ENCODE assay signal across 11 cellular contexts in the genomic region with DNA sequence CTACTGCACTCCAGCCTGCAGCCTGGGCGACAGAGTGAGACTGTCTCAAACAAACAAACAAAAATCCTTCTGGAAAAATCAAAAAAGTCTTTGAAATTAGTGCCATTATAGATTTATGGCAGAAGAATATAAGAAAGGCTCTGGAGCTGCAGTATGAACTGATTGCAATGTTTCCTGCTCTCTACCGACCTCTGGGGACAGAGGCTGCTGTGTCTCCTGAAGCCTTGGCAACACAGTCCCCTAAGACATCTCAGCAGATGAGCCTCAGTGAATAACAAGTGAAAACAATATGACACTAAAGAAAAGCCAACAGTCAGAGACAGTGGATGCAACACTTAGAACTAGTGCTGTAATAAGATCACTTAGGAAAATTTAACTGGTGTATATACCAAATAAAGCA.
A peak's percentile ranks its signal among the peaks of the same experiment; 100 is the strongest.
DNase-seq lines count a peak whose midpoint lies in the region; FAIRE-seq and TF ChIP-seq lines count a peak whose summit lies in the region.
"Had no signal": no experiment of that assay in that cellular context is flagged by ENCODE, and none has a peak within 500 bp of the region (broad histone marks: within the 10 kb centered on the region; RNA-seq: fewer than 3 reads in every experiment).

No MANE protein-coding gene starts in this region.

- no peaks in the 10 kb centered on the region for H3K36me3 ChIP-seq in bronchial epithelial cell (ENCODE audit: control insufficient read depth, insufficient read depth, low read length)
- no peaks in the 10 kb centered on the region for H3K36me3 ChIP-seq in neural progenitor cell
- H3K36me3 ChIP-seq: cardiac muscle cell, transverse colon had no signal

- no peaks in the 10 kb centered on the region for H3K79me2 ChIP-seq in neural progenitor cell (ENCODE audit: low read depth)

- H4K20me1 ChIP-seq in neural progenitor cell (ENCODE audit: low read depth): no peaks in the 10 kb centered on the region

- no peak overlapping the region for H3K27ac Mint-ChIP-seq in neural progenitor cell
- H3K27ac Mint-ChIP-seq in activated CD4-positive, alpha-beta T cell treated with anti-CD3 and anti-CD28 coated beads, Interleukin-2, amount 10 ng/mL, durations not matched to agents 7 days and 5 days: no peak overlapping the region

- no peak overlapping the region for H3K4me2 ChIP-seq in neural progenitor cell

- no peak overlapping the region for H3K4me3 Mint-ChIP-seq in neural progenitor cell
- H3K4me3 Mint-ChIP-seq in activated CD4-positive, alpha-beta T cell treated with anti-CD3 and anti-CD28 coated beads, Interleukin-2, amount 10 ng/mL, durations not matched to agents 7 days and 5 days: no peak overlapping the region

- TF ChIP-seq CTCF in bronchial epithelial cell (IDR thresholded peaks at IDR 0.05; ENCODE audit: insufficient read depth, low read length, severe bottlenecking): peak; percentile 50
- TF ChIP-seq CTCF in neural progenitor cell (IDR thresholded peaks at IDR 0.05): peak; percentile 49

- H3F3A ChIP-seq in neural progenitor cell (ENCODE audit: low read depth): no peaks in the 10 kb centered on the region

- FAIRE-seq in bronchial epithelial cell (lab: Jason Lieb, UNC): no peak

- no peaks in the 10 kb centered on the region for H3K9me3 Mint-ChIP-seq in neural progenitor cell
- H3K9me3 Mint-ChIP-seq in activated CD4-positive, alpha-beta T cell treated with anti-CD3 and anti-CD28 coated beads, Interleukin-2, amount 10 ng/mL, durations not matched to agents 7 days and 5 days: peaks cover 8% of the 10 kb centered on the region

- CTCF ChIA-PET in activated CD4-positive, alpha-beta T cell treated with anti-CD3 and anti-CD28 coated beads, Interleukin-2, amount 10 ng/mL, durations not matched to agents 7 days and 5 days (lab: Charles Lee): no interaction called here

- H3K27me3 Mint-ChIP-seq in neural progenitor cell (ENCODE audit: insufficient read depth, low read depth): peaks cover 3% of the 10 kb centered on the region
- no peaks in the 10 kb centered on the region for H3K27me3 Mint-ChIP-seq in activated CD4-positive, alpha-beta T cell treated with anti-CD3 and anti-CD28 coated beads, Interleukin-2, amount 10 ng/mL, durations not matched to agents 7 days and 5 days

- H3K4me3 ChIP-seq in bronchial epithelial cell (ENCODE audit: low read depth, low read length) (no peak overlapping the region), neural progenitor cell (peak overlapping the region; percentile 29)
- H3K4me3 ChIP-seq: cardiac muscle cell, transverse colon had no signal

- peak overlapping the region; percentile 87 for H2AFZ ChIP-seq in neural progenitor cell (replicated peaks)

- no peaks in the 10 kb centered on the region for H3K4me1 ChIP-seq in neural progenitor cell
- H3K4me1 ChIP-seq: transverse colon had no signal

- no peak overlapping the region for H3K27ac ChIP-seq in neural progenitor cell
- H3K27ac ChIP-seq: cardiac muscle cell, transverse colon had no signal

- H3K27me3 ChIP-seq in bronchial epithelial cell (ENCODE audit: control insufficient read depth, insufficient read depth, low read length): no peaks in the 10 kb centered on the region
- no peaks in the 10 kb centered on the region for H3K27me3 ChIP-seq in neural progenitor cell
- H3K27me3 ChIP-seq: cardiac muscle cell, transverse colon had no signal

- no peaks in the 10 kb centered on the region for H3K36me3 Mint-ChIP-seq in neural progenitor cell
- H3K36me3 Mint-ChIP-seq in activated CD4-positive, alpha-beta T cell treated with anti-CD3 and anti-CD28 coated beads, Interleukin-2, amount 10 ng/mL, durations not matched to agents 7 days and 5 days (ENCODE audit: low read depth): no peaks in the 10 kb centered on the region

- H3K4me1 Mint-ChIP-seq in neural progenitor cell: peaks cover 3% of the 10 kb centered on the region
- no peaks in the 10 kb centered on the region for H3K4me1 Mint-ChIP-seq in activated CD4-positive, alpha-beta T cell treated with anti-CD3 and anti-CD28 coated beads, Interleukin-2, amount 10 ng/mL, durations not matched to agents 7 days and 5 days

- POLR2A ChIA-PET in activated CD4-positive, alpha-beta T cell treated with anti-CD3 and anti-CD28 coated beads, Interleukin-2, amount 10 ng/mL, durations not matched to agents 7 days and 5 days (lab: Charles Lee): no interaction called here

- DNase-seq in NCI-H1694 treated with DMSO at 0.1 percent for 48 hours (lab: John Stamatoyannopoulos, UW) (peak; percentile 8), NCI-H1694 (lab: John Stamatoyannopoulos, UW) (no peak), LoVo (ENCODE audit: low spot score) (peak; percentile 9), bronchial epithelial cell (ENCODE audit: low read depth) (peak; percentile 22), neural progenitor cell (ENCODE audit: low spot score) (peak; percentile 54), NCI-H1930 (lab: John Stamatoyannopoulos, UW) (no peak), germinal center (ENCODE audit: low spot score) (no peak)
- DNase-seq in activated CD4-positive, alpha-beta T cell treated with anti-CD3 and anti-CD28 coated beads, Interleukin-2, amount 10 ng/mL, durations not matched to agents 7 days and 5 days: no peak
- DNase-seq: NCI-H187 treated with DMSO at 0.1 percent for 48 hours, transverse colon had no signal

- no peak overlapping the region for H3K9ac ChIP-seq in neural progenitor cell

- no peaks in the 10 kb centered on the region for H3K9me3 ChIP-seq in neural progenitor cell (ENCODE audit: low read depth)
- H3K9me3 ChIP-seq: transverse colon had no signal

Comparison
In these comparisons a context has a peak if more than half of its experiments do, and no peak if none do; other contexts are left out.
1. DNase-seq: peak in NCI-H1694 treated with DMSO at 0.1 percent for 48 hours (single experiment), LoVo (single experiment), bronchial epithelial cell (single experiment) and neural progenitor cell (single experiment); none in NCI-H1694 (single experiment), NCI-H1930 (0 of 2), activated CD4-positive, alpha-beta T cell treated with anti-CD3 and anti-CD28 coated beads, Interleukin-2, amount 10 ng/mL, durations not matched to agents 7 days and 5 days (single experiment) and germinal center (single experiment).